Comparison of ENCODE assay signal across 1 cellular context in the genomic region with DNA sequence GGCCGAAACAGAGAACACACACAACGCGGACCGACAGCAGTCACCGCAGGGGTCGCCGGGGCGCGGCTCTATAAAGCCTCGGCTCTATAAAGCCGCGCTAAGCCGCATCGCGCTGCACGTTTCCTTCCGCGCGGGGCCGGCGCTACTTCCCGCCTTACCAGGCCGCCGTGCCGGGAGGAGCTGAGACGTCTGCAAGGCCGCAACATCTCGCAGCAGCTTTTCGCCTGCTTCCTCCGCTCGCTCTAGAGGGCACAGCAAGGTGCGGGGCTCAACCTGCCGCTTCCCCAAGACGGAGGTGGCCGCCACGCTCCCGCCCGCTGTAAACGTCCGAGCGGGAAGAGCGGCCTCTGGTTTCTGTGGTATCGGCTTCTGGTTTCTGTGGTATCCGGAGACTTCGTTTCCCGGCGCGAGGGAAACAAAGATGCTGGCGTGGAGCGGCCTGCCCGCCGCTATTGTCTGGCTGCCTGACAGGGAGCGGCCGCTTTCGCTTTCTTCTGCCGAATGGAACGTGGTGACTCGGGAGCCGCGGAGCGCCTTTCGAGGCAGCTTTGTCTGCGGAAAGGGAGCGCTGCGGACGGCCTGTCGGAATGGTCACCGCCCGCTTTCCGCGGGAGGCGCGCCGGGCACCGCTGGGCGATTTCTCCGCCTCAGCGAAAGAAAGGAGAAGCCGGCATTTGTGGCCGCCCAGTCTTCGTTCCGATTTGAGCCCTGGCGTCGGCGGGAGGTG.
TF ChIP-seq lines count a peak whose summit lies in the region.

No MANE protein-coding gene starts in this region.

TF ChIP-seq in HepG2, 621 proteins besides CTCF, POLR2A, EP300 and RAD21 (continued from another document):
- TF ChIP-seq GLI4 (CRISPR knock-in tag; IDR thresholded peaks at IDR 0.05; ENCODE audit: borderline replicate concordance) = no peak
- TF ChIP-seq FOXP1 (IDR thresholded peaks at IDR 0.05) = no peak
- TF ChIP-seq FOXP1 (CRISPR knock-in tag; IDR thresholded peaks at IDR 0.05) = no peak
- no peak for TF ChIP-seq ZNF563 (CRISPR knock-in tag; IDR thresholded peaks at IDR 0.05)
- no peak for TF ChIP-seq RXRB (CRISPR knock-in tag; IDR thresholded peaks at IDR 0.05; ENCODE audit: borderline replicate concordance)
- 0 out of 2 replicates have a peak, but pooled peaks have one; percentile 52 for TF ChIP-seq SRY (CRISPR knock-in tag; IDR thresholded peaks at IDR 0.05)
- 0 out of 2 replicates have a peak, but pooled peaks have one; percentile 7 for TF ChIP-seq HOXA3 (CRISPR knock-in tag; IDR thresholded peaks at IDR 0.05)
